10 cellular contexts compared by ENCODE assay signal in genomic region chr2:195961873-195962272, GRCh38.
DNase-seq lines count a peak whose midpoint lies in the region; ATAC-seq and TF ChIP-seq lines count a peak whose summit lies in the region.
"Had no signal": no experiment of that assay in that cellular context is flagged by ENCODE, and none has a peak within 500 bp of the region (broad histone marks: within the 10 kb centered on the region; RNA-seq: fewer than 3 reads in every experiment).

No MANE protein-coding gene starts in this region.

- no peak overlapping the region for H3K27ac ChIP-seq in left lung

- TF ChIP-seq POLR2A in NB4 (IDR thresholded peaks at IDR 0.05; ENCODE audit: extremely low read depth, insufficient read length): no peak

- ATAC-seq in GM21381 (IDR thresholded peaks at IDR 0.05; ENCODE audit: unreplicated experiment) (peak; percentile 86), HG03064 (IDR thresholded peaks at IDR 0.05; ENCODE audit: low read depth, unreplicated experiment) (peak; percentile 94), left lung (no peak), HG02840 (IDR thresholded peaks at IDR 0.05; ENCODE audit: low FRiP score, unreplicated experiment) (no peak)
- ATAC-seq: activated CD4-positive, CD25-positive, alpha-beta regulatory T cell treated with anti-CD3 and anti-CD28 coated beads, Interleukin-2, amount 50 U/mL, for 24 hours had no signal

- DNase-seq in GM13976 (ENCODE audit: low spot score): peak; percentile 37
- DNase-seq in NB4 (ENCODE audit: low read depth): peak; percentile 77
- DNase-seq in SHP77 (lab: John Stamatoyannopoulos, UW): no peak
- DNase-seq in left lung: no peak
- no peak for DNase-seq in epidermal melanocyte (ENCODE audit: insufficient read length, low spot score)
- DNase-seq: NCI-H1694 had no signal

- in situ Hi-C loops in GM13976 (cut with MboI; ENCODE audit: low sequenced_read_pairs, unreplicated experiment): no loop called here

- H3K4me3 ChIP-seq in NB4 (ENCODE audit: low read depth, low read length) (no peak overlapping the region), left lung (no peak overlapping the region)

- H3K27me3 ChIP-seq in left lung: no peaks in the 10 kb centered on the region

- no peaks in the 10 kb centered on the region for H3K9me3 ChIP-seq in left lung

- no peaks in the 10 kb centered on the region for H3K4me1 ChIP-seq in left lung

- intact Hi-C loops in left lung (cut with DNase I): no loop called here

- TF ChIP-seq CTCF in GM13976 (IDR thresholded peaks at IDR 0.05; ENCODE audit: borderline replicate concordance, control extremely low read depth, extremely low read depth, insufficient read depth, missing control alignments) (no peak), NB4 (IDR thresholded peaks at IDR 0.05; ENCODE audit: low read depth, low read length) (no peak), left lung (IDR thresholded peaks at IDR 0.05) (no peak)

- no peaks in the 10 kb centered on the region for H3K36me3 ChIP-seq in left lung

Comparison
In these comparisons a context has a peak if more than half of its experiments do, and no peak if none do; other contexts are left out.
1. DNase-seq: peak in GM13976 (single experiment) and NB4 (single experiment); none in SHP77 (0 of 2), left lung (0 of 2) and epidermal melanocyte (single experiment).
2. ATAC-seq: peak in GM21381 (single experiment) and HG03064 (single experiment); none in left lung (single experiment) and HG02840 (single experiment).